In genomic region chr10:105950410-105950809, GRCh38 we compare ENCODE assay signal across 8 cellular contexts.
DNase-seq lines count a peak whose midpoint lies in the region; ATAC-seq and TF ChIP-seq lines count a peak whose summit lies in the region.

No MANE protein-coding gene starts in this region.

- no peak overlapping the region for H2BK15ac ChIP-seq in mesenchymal stem cell (ENCODE audit: low read depth, poor library complexity, severe bottlenecking)

- H3K27ac Mint-ChIP-seq in CD8-positive, alpha-beta T cell: no peak overlapping the region

- no peaks in the 10 kb centered on the region for H3K9me3 ChIP-seq in CD8-positive, alpha-beta T cell (ENCODE audit: low read length)
- H3K9me3 ChIP-seq in mesenchymal stem cell (ENCODE audit: control insufficient read depth, low read length): no peaks in the 10 kb centered on the region
- H3K9me3 ChIP-seq in vagina: no peaks in the 10 kb centered on the region

- H3K27me3 Mint-ChIP-seq in CD8-positive, alpha-beta T cell (ENCODE audit: low read depth): no peaks in the 10 kb centered on the region

- H4K8ac ChIP-seq in mesenchymal stem cell (ENCODE audit: low read length): no peak overlapping the region

- CTCF ChIA-PET in CD8-positive, alpha-beta T cell (lab: Charles Lee): no interaction called here

- H3K14ac ChIP-seq in mesenchymal stem cell (ENCODE audit: low read length in 2 of 2): no peak overlapping the region

- intact Hi-C loops in CD8-positive, alpha-beta T cell (cut with DNase I, micrococcal nuclease): no loop called here
- intact Hi-C loops in vagina (cut with DNase I): no loop called here

- no peaks in the 10 kb centered on the region for H3K36me3 Mint-ChIP-seq in CD8-positive, alpha-beta T cell

- no peak overlapping the region for H2BK5ac ChIP-seq in mesenchymal stem cell (ENCODE audit: low read depth, low read length, poor library complexity, severe bottlenecking)

- H3K9ac ChIP-seq in mesenchymal stem cell (ENCODE audit: low read length): peak overlapping the region; percentile 30

- WGBS in mesenchymal stem cell: 63% methylated on average over 2 of the region's 2 CpGs

- TF ChIP-seq CTCF in CD8-positive, alpha-beta T cell (IDR thresholded peaks at IDR 0.05): peak; percentile 35
- peak in 2 of 3 experiments; percentile 33 to 42 for TF ChIP-seq CTCF in vagina (IDR thresholded peaks at IDR 0.05)

- DNase-seq in CD8-positive, alpha-beta T cell: no peak
- DNase-seq in RKO (ENCODE audit: low spot score): peak; percentile 70
- DNase-seq in ecto neural progenitor cell (ENCODE audit: low spot score): peak; percentile 49
- DNase-seq in mesenchymal stem cell: peak; percentile 28
- DNase-seq in vagina (ENCODE audit: extremely low spot score in 2 of 2): no peak
- no peak for DNase-seq in OCI-M2 (lab: John Stamatoyannopoulos, UW; ENCODE audit: unreplicated experiment)

- no peak overlapping the region for H3K4me2 ChIP-seq in mesenchymal stem cell (ENCODE audit: low read length, poor library complexity, severe bottlenecking)

- no peaks in the 10 kb centered on the region for H3K4me1 ChIP-seq in CD8-positive, alpha-beta T cell (ENCODE audit: insufficient read depth, low read length)
- no peaks in the 10 kb centered on the region for H3K4me1 ChIP-seq in mesenchymal stem cell (ENCODE audit: control insufficient read depth, insufficient read depth, low read depth, low read length)
- H3K4me1 ChIP-seq in vagina: no peaks in the 10 kb centered on the region

- no peaks in the 10 kb centered on the region for H3K9me3 Mint-ChIP-seq in CD8-positive, alpha-beta T cell

- no peak overlapping the region for H4K91ac ChIP-seq in mesenchymal stem cell (ENCODE audit: low read length)

- H2AFZ ChIP-seq in mesenchymal stem cell (ENCODE audit: low read depth, low read length): no peak overlapping the region

- no peak overlapping the region for H3K4ac ChIP-seq in mesenchymal stem cell (ENCODE audit: low read depth in 1 of 2, low read length in 2 of 2)

- H3K36me3 ChIP-seq in CD8-positive, alpha-beta T cell (ENCODE audit: insufficient read depth, low read length): no peaks in the 10 kb centered on the region
- H3K36me3 ChIP-seq in mesenchymal stem cell (ENCODE audit: control insufficient read depth in 1 of 2, insufficient read depth in 2 of 2, low read depth in 1 of 2, low read length in 2 of 2) (no peaks in the 10 kb centered on the region), vagina (no peaks in the 10 kb centered on the region)

- no peak overlapping the region for H3K4me3 Mint-ChIP-seq in CD8-positive, alpha-beta T cell

- no peak overlapping the region for H2BK120ac ChIP-seq in mesenchymal stem cell (ENCODE audit: low read depth, low read length)

- TF ChIP-seq POLR2A in vagina (IDR thresholded peaks at IDR 0.05): no peak

- no peak overlapping the region for H2AK5ac ChIP-seq in mesenchymal stem cell (ENCODE audit: low read length, severe bottlenecking)

- H3K27me3 ChIP-seq in CD8-positive, alpha-beta T cell (ENCODE audit: insufficient read depth, low read length): no peaks in the 10 kb centered on the region
- no peaks in the 10 kb centered on the region for H3K27me3 ChIP-seq in mesenchymal stem cell (ENCODE audit: control insufficient read depth in 1 of 2, insufficient read depth in 1 of 2, low read length in 2 of 2)
- H3K27me3 ChIP-seq in vagina: no peaks in the 10 kb centered on the region

- H3K23ac ChIP-seq in mesenchymal stem cell (ENCODE audit: low read length in 2 of 2): no peak overlapping the region

- H3K4me1 Mint-ChIP-seq in CD8-positive, alpha-beta T cell (ENCODE audit: low read depth): no peaks in the 10 kb centered on the region

- no peak overlapping the region for H2BK12ac ChIP-seq in mesenchymal stem cell (ENCODE audit: low read length in 2 of 2)

- ATAC-seq in CD8-positive, alpha-beta T cell: no peak
- ATAC-seq in GM18868 (IDR thresholded peaks at IDR 0.05; ENCODE audit: unreplicated experiment): peak; percentile 47
- ATAC-seq in HG03378 (IDR thresholded peaks at IDR 0.05; ENCODE audit: unreplicated experiment): peak; percentile 61

- H3K27ac ChIP-seq in CD8-positive, alpha-beta T cell (ENCODE audit: low read depth, low read length): no peak overlapping the region
- no peak overlapping the region for H3K27ac ChIP-seq in mesenchymal stem cell (ENCODE audit: low read length, poor library complexity, severe bottlenecking)
- H3K27ac ChIP-seq in vagina: no peak overlapping the region

- no peaks in the 10 kb centered on the region for H3K79me1 ChIP-seq in mesenchymal stem cell (replicated peaks; ENCODE audit: low read length, poor library complexity, severe bottlenecking)

- no peak overlapping the region for H3K18ac ChIP-seq in mesenchymal stem cell (ENCODE audit: low read depth in 1 of 2, low read length in 2 of 2)

- POLR2A ChIA-PET in CD8-positive, alpha-beta T cell (lab: Charles Lee): no interaction called here

- H3K4me3 ChIP-seq in CD8-positive, alpha-beta T cell (ENCODE audit: low read depth, low read length): no peak overlapping the region
- H3K4me3 ChIP-seq in mesenchymal stem cell (ENCODE audit: insufficient read depth in 1 of 2, low read depth in 1 of 2, low read length in 2 of 2): no peak overlapping the region
- no peak overlapping the region for H3K4me3 ChIP-seq in vagina

Comparison
In these comparisons a context has a peak if more than half of its experiments do, and no peak if none do; other contexts are left out.
1. DNase-seq: peak in RKO (single experiment), ecto neural progenitor cell (single experiment) and mesenchymal stem cell (single experiment); none in CD8-positive, alpha-beta T cell (0 of 7), vagina (0 of 2) and OCI-M2 (single experiment).